In genomic region chr11:518463-519202, GRCh38 we compare ENCODE assay signal across 8 cellular contexts. TPM values are rescaled to one million over a fixed set of nuclear protein-coding genes. Genes with fewer than 3 reads are reported as not detected.
DNase-seq lines count a peak whose midpoint lies in the region; ATAC-seq and TF ChIP-seq lines count a peak whose summit lies in the region.

No MANE protein-coding gene starts in this region.

- H2AFZ ChIP-seq in neural progenitor cell (replicated peaks) = no peak overlapping the region

- H3K4me3 ChIP-seq in neural progenitor cell (no peak overlapping the region), stomach smooth muscle (ENCODE audit: low read length in 2 of 2) (peak overlapping the region; percentile 46 to 61)

- DNase-seq in DMS53 treated with DMSO at 0.1 percent for 48 hours (lab: John Stamatoyannopoulos, UW; ENCODE audit: unreplicated experiment) (peak; percentile 97), NCI-H2029 (lab: John Stamatoyannopoulos, UW) (peak; percentile 89), activated T-cell treated with anti-CD3 and anti-CD28 coated beads for 4 hours (peak; percentile 84), fibroblast of peridontal ligament (ENCODE audit: extremely low read depth) (peak; percentile 91), neural progenitor cell (ENCODE audit: low spot score) (peak; percentile 86), NK-92 (lab: John Stamatoyannopoulos, UW; ENCODE audit: unreplicated experiment) (no peak)

- no peaks in the 10 kb centered on the region for H3K79me2 ChIP-seq in neural progenitor cell (ENCODE audit: low read depth)

- no peak overlapping the region for H3K4me3 Mint-ChIP-seq in neural progenitor cell

- no peak overlapping the region for H3K27ac Mint-ChIP-seq in neural progenitor cell

- no peak overlapping the region for H3K27ac ChIP-seq in neural progenitor cell
- peak overlapping the region; percentile 55 for H3K27ac ChIP-seq in stomach smooth muscle (ENCODE audit: low read length)

- peaks cover 2% of the 10 kb centered on the region for H3K27me3 Mint-ChIP-seq in neural progenitor cell (ENCODE audit: insufficient read depth, low read depth)

- no peaks in the 10 kb centered on the region for H4K20me1 ChIP-seq in neural progenitor cell (ENCODE audit: low read depth)

- no peaks in the 10 kb centered on the region for H3K4me1 Mint-ChIP-seq in neural progenitor cell

- no peaks in the 10 kb centered on the region for H3K9me3 ChIP-seq in neural progenitor cell (ENCODE audit: low read depth)
- no peaks in the 10 kb centered on the region for H3K9me3 ChIP-seq in stomach smooth muscle (ENCODE audit: control insufficient read depth in 2 of 2, low read length in 2 of 2)

- H3K9ac ChIP-seq in neural progenitor cell (no peak overlapping the region), stomach smooth muscle (ENCODE audit: low read length in 2 of 2) (no peak overlapping the region)

- H3K36me3 ChIP-seq in neural progenitor cell (no peaks in the 10 kb centered on the region), stomach smooth muscle (ENCODE audit: control insufficient read depth in 2 of 2, insufficient read depth in 2 of 2, low read length in 2 of 2) (peaks cover 0 to 4% of the 10 kb centered on the region in 2 donors)

- H3K36me3 Mint-ChIP-seq in neural progenitor cell = peaks cover 21% of the 10 kb centered on the region

- peaks cover 7% of the 10 kb centered on the region for H3F3A ChIP-seq in neural progenitor cell (ENCODE audit: low read depth)

- peaks cover 29% of the 10 kb centered on the region for H3K9me3 Mint-ChIP-seq in neural progenitor cell

- H3K4me1 ChIP-seq in neural progenitor cell (no peaks in the 10 kb centered on the region), stomach smooth muscle (ENCODE audit: control insufficient read depth, insufficient read depth, low read length) (no peaks in the 10 kb centered on the region)

- no peak overlapping the region for H3K4me2 ChIP-seq in neural progenitor cell

- ATAC-seq in GM21723 (IDR thresholded peaks at IDR 0.05; ENCODE audit: unreplicated experiment) = peak; percentile 87

- H3K27me3 ChIP-seq in neural progenitor cell (no peaks in the 10 kb centered on the region), stomach smooth muscle (ENCODE audit: control insufficient read depth in 1 of 2, insufficient read depth in 2 of 2, low read length in 2 of 2) (no peaks in the 10 kb centered on the region)

- peak; percentile 91 for TF ChIP-seq CTCF in neural progenitor cell (IDR thresholded peaks at IDR 0.05)

RNA-seq across cellular contexts. Expression of gene RNH1, which starts 11.6 kb away (rescaled TPM):
- 10.5 and 44.8 TPM in 2 replicates for total RNA-seq in neural progenitor cell (ENCODE audit: low replicate concordance)

RNA-seq across cellular contexts. Expression of gene HRAS, which starts 16.7 kb away (rescaled TPM):
- total RNA-seq in neural progenitor cell (ENCODE audit: low replicate concordance) = 21.2 and 32.3 TPM in 2 replicates

RNA-seq across cellular contexts. Expression of gene LRRC56, which starts 18.7 kb away (rescaled TPM):
- 0.45 and 1.4 TPM in 2 replicates for total RNA-seq in neural progenitor cell (ENCODE audit: low replicate concordance)

RNA-seq across cellular contexts. Expression of gene LMNTD2, which starts 41.9 kb away (rescaled TPM):
- 1.1 and 2.5 TPM in 2 replicates for total RNA-seq in neural progenitor cell (ENCODE audit: low replicate concordance)

RNA-seq across cellular contexts. Expression of gene RASSF7, which starts 42.1 kb away (rescaled TPM):
- total RNA-seq in neural progenitor cell (ENCODE audit: low replicate concordance) = 12.8 and 48.3 TPM in 2 replicates
